ENCODE assay signal across 15 cellular contexts in genomic region chr3:49715611-49716121, GRCh38. TPM values are rescaled to one million over a fixed set of nuclear protein-coding genes. Genes with fewer than 3 reads are reported as not detected.
"Had no signal": no experiment of that assay in that cellular context is flagged by ENCODE, and none has a peak within 500 bp of the region (broad histone marks: within the 10 kb centered on the region; RNA-seq: fewer than 3 reads in every experiment).

No MANE protein-coding gene starts in this region.

- H3K27ac ChIP-seq: adrenal gland, dorsolateral prefrontal cortex, thyroid gland, uterus had no signal

- H3K27ac Mint-ChIP-seq: activated T-helper 17 cell treated with anti-CD3 and anti-CD28 coated beads, Interleukin-2, amount 50 U/mL, for 72 hours; naive thymus-derived CD4-positive, alpha-beta T cell; T-cell had no signal

- H3K36me3 Mint-ChIP-seq: T-cell had no signal

- ATAC-seq: activated T-helper 17 cell treated with anti-CD3 and anti-CD28 coated beads, Interleukin-2, amount 50 U/mL, for 72 hours; naive thymus-derived CD4-positive, alpha-beta T cell; psoas muscle; stimulated activated naive B cell treated with anti-CD40 and anti-IgM and Interleukin-4, amounts not matched to agents 10 μg/mL and 1 μg/mL and 100 μg/mL, for 72 hours; T-cell had no signal

- DNase-seq: activated CD4-positive, alpha-beta T cell treated with anti-CD3 and anti-CD28 coated beads, Interleukin-2, amount 50 U/mL, for 1 hour; activated naive CD4-positive, alpha-beta T cell treated with anti-CD3 and anti-CD28 coated beads, Interleukin-2, amount 50 U/mL, for 16 hours; adrenal gland; dorsolateral prefrontal cortex; hypothalamus; kidney glomerular epithelial cell; naive thymus-derived CD4-positive, alpha-beta T cell; psoas muscle; stimulated activated naive B cell treated with anti-CD40 and anti-IgM and Interleukin-4, amounts not matched to agents 10 μg/mL and 1 μg/mL and 100 μg/mL, for 72 hours; T-cell; T-helper 9 cell; thyroid gland had no signal

- H3K36me3 ChIP-seq: adrenal gland, uterus had no signal

- H3K27me3 ChIP-seq: adrenal gland, dorsolateral prefrontal cortex, thyroid gland, uterus had no signal

- H3K4me3 ChIP-seq: adrenal gland, dorsolateral prefrontal cortex, lung, psoas muscle, thyroid gland, uterus had no signal

- H3K27me3 Mint-ChIP-seq: activated T-helper 17 cell treated with anti-CD3 and anti-CD28 coated beads, Interleukin-2, amount 50 U/mL, for 72 hours; naive thymus-derived CD4-positive, alpha-beta T cell; stimulated activated naive B cell treated with anti-CD40 and anti-IgM and Interleukin-4, amounts not matched to agents 10 μg/mL and 1 μg/mL and 100 μg/mL, for 72 hours; T-cell had no signal

- H3K9me3 Mint-ChIP-seq: activated T-helper 17 cell treated with anti-CD3 and anti-CD28 coated beads, Interleukin-2, amount 50 U/mL, for 72 hours; naive thymus-derived CD4-positive, alpha-beta T cell; T-cell had no signal

- H3K4me3 Mint-ChIP-seq: activated T-helper 17 cell treated with anti-CD3 and anti-CD28 coated beads, Interleukin-2, amount 50 U/mL, for 72 hours; stimulated activated naive B cell treated with anti-CD40 and anti-IgM and Interleukin-4, amounts not matched to agents 10 μg/mL and 1 μg/mL and 100 μg/mL, for 72 hours; T-cell had no signal

- H3K9me3 ChIP-seq: adrenal gland, psoas muscle, thyroid gland, uterus had no signal

RNA-seq across cellular contexts. Expression of gene AMIGO3, which starts 3.8 kb away (rescaled TPM):
- total RNA-seq: uterus had no signal
